In genomic region chr19:16025108-16026101, GRCh38 we compare ENCODE assay signal across 8 cellular contexts. TPM values are rescaled to one million over a fixed set of nuclear protein-coding genes. Genes with fewer than 3 reads are reported as not detected.
DNase-seq lines count a peak whose midpoint lies in the region; ATAC-seq and TF ChIP-seq lines count a peak whose summit lies in the region.

No MANE protein-coding gene starts in this region.

- H4K20me1 ChIP-seq in GM23248 (ENCODE audit: insufficient read depth) = no peaks in the 10 kb centered on the region

- H3K27me3 ChIP-seq in GM23248 (replicated peaks; ENCODE audit: insufficient read depth) (no peaks in the 10 kb centered on the region), tibial nerve (no peaks in the 10 kb centered on the region), vagina (no peaks in the 10 kb centered on the region)

- no peaks in the 10 kb centered on the region for H3K9me2 ChIP-seq in GM23248 (ENCODE audit: insufficient read depth)

- no peak for TF ChIP-seq POLR2A in tibial nerve (IDR thresholded peaks at IDR 0.05)
- no peak for TF ChIP-seq POLR2A in vagina (IDR thresholded peaks at IDR 0.05)

- DNase-seq in A172 (ENCODE audit: low spot score) (peak; percentile 86), GM23248 (peak; percentile 92), foreskin melanocyte (peak; percentile 24), tibial nerve (ENCODE audit: low spot score in 2 of 2) (no peak), vagina (ENCODE audit: extremely low spot score in 2 of 2) (no peak)
- no peak for DNase-seq in activated CD4-positive, alpha-beta T cell treated with anti-CD3 and anti-CD28 coated beads for 48 hours

- 43 to 47% methylated on average over 17 to 20 of the region's 20 CpGs for WGBS in GM23248 (ENCODE audit: low coverage in 1 of 2, low lambda C conversion rate in 2 of 2, missing lambda C conversion rate in 2 of 2), 2 experiments
- 73 to 76% methylated on average over 13 to 14 of the region's 20 CpGs for WGBS in tibial nerve, 2 donors

- H3K79me2 ChIP-seq in GM23248 (ENCODE audit: insufficient read depth) = no peaks in the 10 kb centered on the region

- H3K4me3 ChIP-seq in GM23248 = no peak overlapping the region
- no peak overlapping the region for H3K4me3 ChIP-seq in tibial nerve
- H3K4me3 ChIP-seq in vagina = no peak overlapping the region

- H3K27ac ChIP-seq in GM23248 (no peak overlapping the region), tibial nerve (no peak overlapping the region), vagina (no peak overlapping the region)

- TF ChIP-seq EP300 in tibial nerve (IDR thresholded peaks at IDR 0.05) = no peak

- H3F3A ChIP-seq in GM23248 (ENCODE audit: insufficient read depth) = no peaks in the 10 kb centered on the region

- no peak overlapping the region for H3K9ac ChIP-seq in GM23248

- H3K36me3 ChIP-seq in GM23248 (ENCODE audit: low read depth) (no peaks in the 10 kb centered on the region), tibial nerve (no peaks in the 10 kb centered on the region), vagina (no peaks in the 10 kb centered on the region)

- ATAC-seq in SK-N-SH treated with all-trans-retinoic acid at 6 μM for 48 hours (peak; percentile 95), GM19463 (IDR thresholded peaks at IDR 0.05; ENCODE audit: unreplicated experiment) (no peak)

- H2AFZ ChIP-seq in GM23248 = no peak overlapping the region

- in situ Hi-C loops in GM23248 (cut with MboI) = no loop called here

- no peak overlapping the region for H3K4me2 ChIP-seq in GM23248 (ENCODE audit: unreplicated experiment)

- TF ChIP-seq CTCF in tibial nerve (IDR thresholded peaks at IDR 0.05) (peak in 3 of 5 experiments; percentile 21 to 42 (median 25)), vagina (IDR thresholded peaks at IDR 0.05) (no peak)

- no peaks in the 10 kb centered on the region for H3K4me1 ChIP-seq in GM23248 (ENCODE audit: insufficient read depth)
- no peaks in the 10 kb centered on the region for H3K4me1 ChIP-seq in tibial nerve
- H3K4me1 ChIP-seq in vagina = no peaks in the 10 kb centered on the region

- H3K9me3 ChIP-seq in GM23248 (ENCODE audit: low read depth) = no peaks in the 10 kb centered on the region
- no peaks in the 10 kb centered on the region for H3K9me3 ChIP-seq in tibial nerve
- H3K9me3 ChIP-seq in vagina = no peaks in the 10 kb centered on the region

- intact Hi-C loops in vagina (cut with DNase I) = no loop called here

TF ChIP-seq in SK-N-SH treated with all-trans-retinoic acid at 6 μM for 48 hours, 23 proteins besides CTCF, POLR2A, EP300 and RAD21:
- TF ChIP-seq ZNF8 (CRISPR knock-in tag; IDR thresholded peaks at IDR 0.05) (no peak), GLIS3 (CRISPR knock-in tag; IDR thresholded peaks at IDR 0.05) (no peak), ISL1 (CRISPR knock-in tag; IDR thresholded peaks at IDR 0.05) (no peak), PPARA (CRISPR knock-in tag; IDR thresholded peaks at IDR 0.05; ENCODE audit: borderline replicate concordance) (no peak), OSR1 (CRISPR knock-in tag; IDR thresholded peaks at IDR 0.05) (no peak), TCF4 (CRISPR knock-in tag; IDR thresholded peaks at IDR 0.05; ENCODE audit: borderline replicate concordance) (no peak), ZNF70 (CRISPR knock-in tag; IDR thresholded peaks at IDR 0.05) (no peak), ZFP30 (CRISPR knock-in tag; IDR thresholded peaks at IDR 0.05) (no peak), SNAI2 (CRISPR knock-in tag; IDR thresholded peaks at IDR 0.05) (no peak), ZC3H10 (CRISPR knock-in tag; IDR thresholded peaks at IDR 0.05) (no peak), ZFP3 (CRISPR knock-in tag; IDR thresholded peaks at IDR 0.05) (no peak), ARNTL (CRISPR knock-in tag; IDR thresholded peaks at IDR 0.05; ENCODE audit: borderline replicate concordance, low read depth) (no peak), ZNF565 (CRISPR knock-in tag; conservative IDR thresholded peaks at IDR 0.05; ENCODE audit: low read depth) (no peak), BACH2 (CRISPR knock-in tag; IDR thresholded peaks at IDR 0.05; ENCODE audit: borderline replicate concordance) (no peak), ESRRG (CRISPR knock-in tag; IDR thresholded peaks at IDR 0.05) (no peak)
- TF ChIP-seq, protein P1, sequence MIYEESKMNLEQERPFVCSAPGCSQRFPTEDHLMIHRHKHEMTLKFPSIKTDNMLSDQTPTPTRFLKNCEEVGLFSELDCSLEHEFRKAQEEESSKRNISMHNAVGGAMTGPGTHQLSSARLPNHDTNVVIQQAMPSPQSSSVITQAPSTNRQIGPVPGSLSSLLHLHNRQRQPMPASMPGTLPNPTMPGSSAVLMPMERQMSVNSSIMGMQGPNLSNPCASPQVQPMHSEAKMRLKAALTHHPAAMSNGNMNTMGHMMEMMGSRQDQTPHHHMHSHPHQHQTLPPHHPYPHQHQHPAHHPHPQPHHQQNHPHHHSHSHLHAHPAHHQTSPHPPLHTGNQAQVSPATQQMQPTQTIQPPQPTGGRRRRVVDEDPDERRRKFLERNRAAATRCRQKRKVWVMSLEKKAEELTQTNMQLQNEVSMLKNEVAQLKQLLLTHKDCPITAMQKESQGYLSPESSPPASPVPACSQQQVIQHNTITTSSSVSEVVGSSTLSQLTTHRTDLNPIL (CRISPR knock-in tag; IDR thresholded peaks at IDR 0.05; ENCODE audit: low read depth) = no peak
- TF ChIP-seq, protein P2, sequence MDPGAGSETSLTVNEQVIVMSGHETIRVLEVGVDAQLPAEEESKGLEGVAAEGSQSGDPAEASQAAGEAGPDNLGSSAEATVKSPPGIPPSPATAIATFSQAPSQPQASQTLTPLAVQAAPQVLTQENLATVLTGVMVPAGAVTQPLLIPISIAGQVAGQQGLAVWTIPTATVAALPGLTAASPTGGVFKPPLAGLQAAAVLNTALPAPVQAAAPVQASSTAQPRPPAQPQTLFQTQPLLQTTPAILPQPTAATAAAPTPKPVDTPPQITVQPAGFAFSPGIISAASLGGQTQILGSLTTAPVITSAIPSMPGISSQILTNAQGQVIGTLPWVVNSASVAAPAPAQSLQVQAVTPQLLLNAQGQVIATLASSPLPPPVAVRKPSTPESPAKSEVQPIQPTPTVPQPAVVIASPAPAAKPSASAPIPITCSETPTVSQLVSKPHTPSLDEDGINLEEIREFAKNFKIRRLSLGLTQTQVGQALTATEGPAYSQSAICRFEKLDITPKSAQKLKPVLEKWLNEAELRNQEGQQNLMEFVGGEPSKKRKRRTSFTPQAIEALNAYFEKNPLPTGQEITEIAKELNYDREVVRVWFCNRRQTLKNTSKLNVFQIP (CRISPR knock-in tag; IDR thresholded peaks at IDR 0.05; ENCODE audit: borderline replicate concordance, low read depth) = no peak
- TF ChIP-seq, protein P3, sequence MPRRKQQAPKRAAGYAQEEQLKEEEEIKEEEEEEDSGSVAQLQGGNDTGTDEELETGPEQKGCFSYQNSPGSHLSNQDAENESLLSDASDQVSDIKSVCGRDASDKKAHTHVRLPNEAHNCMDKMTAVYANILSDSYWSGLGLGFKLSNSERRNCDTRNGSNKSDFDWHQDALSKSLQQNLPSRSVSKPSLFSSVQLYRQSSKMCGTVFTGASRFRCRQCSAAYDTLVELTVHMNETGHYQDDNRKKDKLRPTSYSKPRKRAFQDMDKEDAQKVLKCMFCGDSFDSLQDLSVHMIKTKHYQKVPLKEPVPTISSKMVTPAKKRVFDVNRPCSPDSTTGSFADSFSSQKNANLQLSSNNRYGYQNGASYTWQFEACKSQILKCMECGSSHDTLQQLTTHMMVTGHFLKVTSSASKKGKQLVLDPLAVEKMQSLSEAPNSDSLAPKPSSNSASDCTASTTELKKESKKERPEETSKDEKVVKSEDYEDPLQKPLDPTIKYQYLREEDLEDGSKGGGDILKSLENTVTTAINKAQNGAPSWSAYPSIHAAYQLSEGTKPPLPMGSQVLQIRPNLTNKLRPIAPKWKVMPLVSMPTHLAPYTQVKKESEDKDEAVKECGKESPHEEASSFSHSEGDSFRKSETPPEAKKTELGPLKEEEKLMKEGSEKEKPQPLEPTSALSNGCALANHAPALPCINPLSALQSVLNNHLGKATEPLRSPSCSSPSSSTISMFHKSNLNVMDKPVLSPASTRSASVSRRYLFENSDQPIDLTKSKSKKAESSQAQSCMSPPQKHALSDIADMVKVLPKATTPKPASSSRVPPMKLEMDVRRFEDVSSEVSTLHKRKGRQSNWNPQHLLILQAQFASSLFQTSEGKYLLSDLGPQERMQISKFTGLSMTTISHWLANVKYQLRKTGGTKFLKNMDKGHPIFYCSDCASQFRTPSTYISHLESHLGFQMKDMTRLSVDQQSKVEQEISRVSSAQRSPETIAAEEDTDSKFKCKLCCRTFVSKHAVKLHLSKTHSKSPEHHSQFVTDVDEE (CRISPR knock-in tag; IDR thresholded peaks at IDR 0.05) = no peak

RNA-seq across cellular contexts. Expression of gene TPM4, which starts 50.9 kb away (rescaled TPM):
- 1,516 and 1,534 TPM in 2 replicates for total RNA-seq in A172 (2014; rRNA removed; shearing (Covaris generic))
- total RNA-seq in GM23248 (2014; rRNA removed; shearing (Covaris generic)) = 1,413 and 1,469 TPM in 2 replicates
- polyA plus RNA-seq in GM23248 (2016; fragmentation: Nextera tagmentation; extraction: Ambion mirVana) = 1,408 and 1,423 TPM in 2 replicates
- total RNA-seq in tibial nerve (100 to 1,000 TPM; 471 to 530 (median 493) TPM), vagina (409 TPM)

Comparison
In these comparisons a context has a peak if more than half of its experiments do, and no peak if none do; other contexts are left out.
1. DNase-seq: peak in A172 (single experiment), GM23248 (single experiment) and foreskin melanocyte (single experiment); none in tibial nerve (0 of 2), activated CD4-positive, alpha-beta T cell treated with anti-CD3 and anti-CD28 coated beads for 48 hours (single experiment) and vagina (0 of 2).
2. CTCF ChIP-seq: peak in tibial nerve (3 of 5); none in vagina (0 of 3).